ENCODE assay signal across 1 cellular context in genomic region chr16:66950971-66951790, GRCh38.
A peak's percentile ranks its signal among the peaks of the same experiment; 100 is the strongest.
TF ChIP-seq lines count a peak whose summit lies in the region.

No MANE protein-coding gene starts in this region.

TF ChIP-seq in K562, 482 proteins besides CTCF, POLR2A, EP300 and RAD21 (continued from another document):
- no peak for TF ChIP-seq MITF (IDR thresholded peaks at IDR 0.05)
- no peak for TF ChIP-seq REST (CRISPR knock-in tag; IDR thresholded peaks at IDR 0.05; ENCODE audit: low read depth)
- TF ChIP-seq NFE2 (IDR thresholded peaks at IDR 0.05; ENCODE audit: low read depth): peak; percentile 81
- TF ChIP-seq KAT8 (IDR thresholded peaks at IDR 0.05; ENCODE audit: low read depth): no peak
- no peak for TF ChIP-seq ZNF398 (CRISPR knock-in tag; IDR thresholded peaks at IDR 0.05)
- TF ChIP-seq BACH1 (tag; IDR thresholded peaks at IDR 0.05): peak; percentile 30; the same call in 1 of the 2 replicates
- no peak for TF ChIP-seq IRF9 (tag; IDR thresholded peaks at IDR 0.05)
- TF ChIP-seq C11orf30 (IDR thresholded peaks at IDR 0.05; ENCODE audit: low read depth): peak; percentile 77
